ENCODE assay signal across 22 cellular contexts in the genomic region with DNA sequence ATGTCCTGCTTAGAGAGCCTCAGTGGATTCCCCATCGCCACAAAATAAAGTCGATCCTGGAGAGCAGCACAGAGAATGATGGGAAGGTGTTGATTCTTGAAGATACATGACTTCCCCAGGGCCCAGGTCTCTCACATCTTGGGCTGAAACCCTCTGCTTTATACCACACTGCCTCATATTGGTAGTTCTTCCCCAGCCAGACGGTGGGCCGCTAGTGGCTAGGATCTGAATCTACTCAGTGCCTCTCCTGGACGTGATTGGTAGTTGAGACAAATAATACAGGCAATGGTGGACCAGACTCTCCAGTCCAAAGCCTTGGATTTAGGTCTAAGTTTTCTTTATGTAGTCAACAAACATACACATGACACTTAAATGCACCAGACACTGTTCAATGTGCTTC.
"Had no signal": no experiment of that assay in that cellular context is flagged by ENCODE, and none has a peak within 500 bp of the region (broad histone marks: within the 10 kb centered on the region; RNA-seq: fewer than 3 reads in every experiment).

No MANE protein-coding gene starts in this region.

- H3K9me3 ChIP-seq: lower lobe of right lung, ovary, prostate gland, spleen, tibial artery had no signal

- DNase-seq: activated CD4-positive, alpha-beta T cell treated with anti-CD3 and anti-CD28 coated beads for 1 hour; activated CD4-positive, alpha-beta T cell treated with anti-CD3 and anti-CD28 coated beads, Interleukin-2, amount 50 U/mL, for 4 hours; activated CD8-positive, alpha-beta memory T cell treated with anti-CD3 and anti-CD28 coated beads for 24 hours; activated CD8-positive, alpha-beta memory T cell treated with anti-CD3 and anti-CD28 coated beads, Interleukin-2, amount 50 U/mL, for 48 hours; activated T-cell treated with anti-CD3 and anti-CD28 coated beads, Interleukin-2, amount 50 U/mL, for 4 hours; central memory CD4-positive, alpha-beta T cell; dermis blood vessel endothelial cell; effector CD8-positive, alpha-beta T cell; erythroblast; foreskin keratinocyte; kidney; lower lobe of right lung; naive thymus-derived CD8-positive, alpha-beta T cell; ovary; spleen; stimulated activated CD4-positive, alpha-beta T cell treated with anti-CD3 and anti-CD28 coated beads, Interleukin-4, amount 100 ng/mL, for 1 hour; tibial artery; WERI-Rb-1 had no signal

- ATAC-seq: activated T-cell treated with anti-CD3 and anti-CD28 coated beads, Interleukin-2, amount 50 U/mL, for 4 hours; foreskin keratinocyte; left lobe of liver; lower lobe of right lung; naive thymus-derived CD8-positive, alpha-beta T cell had no signal

- FAIRE-seq: kidney, TTC549, urothelium cell line had no signal

- H3K4me1 ChIP-seq: foreskin keratinocyte, prostate gland had no signal

- H3K27ac ChIP-seq: foreskin keratinocyte, lower lobe of right lung, ovary, prostate gland, spleen, tibial artery, WERI-Rb-1 had no signal

- H3K36me3 ChIP-seq: ovary, prostate gland, WERI-Rb-1 had no signal

- H3K4me3 ChIP-seq: lower lobe of right lung, ovary, prostate gland, spleen, tibial artery had no signal

- H3K27me3 ChIP-seq: foreskin keratinocyte, ovary, spleen, tibial artery had no signal
